Comparison of ENCODE assay signal across 1 cellular context in the genomic region with DNA sequence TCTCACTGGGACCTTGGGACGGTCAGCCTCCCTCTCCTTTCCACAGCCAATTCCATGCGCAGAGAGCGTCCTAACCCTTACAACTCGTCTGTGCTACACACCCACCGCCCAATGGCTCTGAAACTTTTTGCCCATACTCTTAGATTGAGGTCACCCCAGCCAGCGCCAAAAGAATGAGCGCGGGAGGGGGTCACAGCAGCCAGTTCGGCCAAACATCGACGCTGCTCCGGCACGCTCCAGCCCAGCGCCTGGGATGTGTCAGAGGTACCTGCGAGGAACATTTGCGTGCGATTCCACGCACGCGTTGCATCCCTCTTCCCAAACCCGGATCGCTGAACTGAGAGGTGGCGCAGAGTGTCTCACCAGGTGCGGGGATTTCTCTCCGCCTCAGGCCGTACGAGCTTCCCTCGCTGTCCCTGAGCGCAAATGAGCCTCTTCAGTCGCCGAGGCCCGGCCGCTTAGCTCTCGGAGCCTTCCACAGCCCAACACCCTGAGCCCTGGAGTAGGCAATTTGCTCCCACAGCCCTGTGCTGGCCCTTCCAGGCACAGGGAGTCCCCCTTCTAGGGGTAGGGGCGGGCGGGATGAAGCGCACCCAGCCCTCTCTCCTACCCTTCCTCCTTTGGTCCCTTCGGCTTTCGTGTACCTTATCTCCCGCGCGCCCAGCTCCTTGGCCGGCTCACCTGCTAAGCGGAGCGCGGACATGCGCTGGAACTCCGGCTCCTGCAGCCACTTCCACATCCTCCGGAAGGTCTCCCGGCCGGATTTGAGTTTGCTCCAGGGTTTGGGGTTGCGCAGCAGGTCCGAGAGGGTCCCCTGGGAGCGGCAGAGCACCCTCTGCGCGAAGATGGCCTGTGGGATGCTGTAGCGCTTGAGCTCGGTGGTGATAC.
TF ChIP-seq lines count a peak whose summit lies in the region.

No MANE protein-coding gene starts in this region.

TF ChIP-seq in HepG2, 621 proteins besides CTCF, POLR2A, EP300 and RAD21 (continued from another document):
- TF ChIP-seq, protein P1, sequence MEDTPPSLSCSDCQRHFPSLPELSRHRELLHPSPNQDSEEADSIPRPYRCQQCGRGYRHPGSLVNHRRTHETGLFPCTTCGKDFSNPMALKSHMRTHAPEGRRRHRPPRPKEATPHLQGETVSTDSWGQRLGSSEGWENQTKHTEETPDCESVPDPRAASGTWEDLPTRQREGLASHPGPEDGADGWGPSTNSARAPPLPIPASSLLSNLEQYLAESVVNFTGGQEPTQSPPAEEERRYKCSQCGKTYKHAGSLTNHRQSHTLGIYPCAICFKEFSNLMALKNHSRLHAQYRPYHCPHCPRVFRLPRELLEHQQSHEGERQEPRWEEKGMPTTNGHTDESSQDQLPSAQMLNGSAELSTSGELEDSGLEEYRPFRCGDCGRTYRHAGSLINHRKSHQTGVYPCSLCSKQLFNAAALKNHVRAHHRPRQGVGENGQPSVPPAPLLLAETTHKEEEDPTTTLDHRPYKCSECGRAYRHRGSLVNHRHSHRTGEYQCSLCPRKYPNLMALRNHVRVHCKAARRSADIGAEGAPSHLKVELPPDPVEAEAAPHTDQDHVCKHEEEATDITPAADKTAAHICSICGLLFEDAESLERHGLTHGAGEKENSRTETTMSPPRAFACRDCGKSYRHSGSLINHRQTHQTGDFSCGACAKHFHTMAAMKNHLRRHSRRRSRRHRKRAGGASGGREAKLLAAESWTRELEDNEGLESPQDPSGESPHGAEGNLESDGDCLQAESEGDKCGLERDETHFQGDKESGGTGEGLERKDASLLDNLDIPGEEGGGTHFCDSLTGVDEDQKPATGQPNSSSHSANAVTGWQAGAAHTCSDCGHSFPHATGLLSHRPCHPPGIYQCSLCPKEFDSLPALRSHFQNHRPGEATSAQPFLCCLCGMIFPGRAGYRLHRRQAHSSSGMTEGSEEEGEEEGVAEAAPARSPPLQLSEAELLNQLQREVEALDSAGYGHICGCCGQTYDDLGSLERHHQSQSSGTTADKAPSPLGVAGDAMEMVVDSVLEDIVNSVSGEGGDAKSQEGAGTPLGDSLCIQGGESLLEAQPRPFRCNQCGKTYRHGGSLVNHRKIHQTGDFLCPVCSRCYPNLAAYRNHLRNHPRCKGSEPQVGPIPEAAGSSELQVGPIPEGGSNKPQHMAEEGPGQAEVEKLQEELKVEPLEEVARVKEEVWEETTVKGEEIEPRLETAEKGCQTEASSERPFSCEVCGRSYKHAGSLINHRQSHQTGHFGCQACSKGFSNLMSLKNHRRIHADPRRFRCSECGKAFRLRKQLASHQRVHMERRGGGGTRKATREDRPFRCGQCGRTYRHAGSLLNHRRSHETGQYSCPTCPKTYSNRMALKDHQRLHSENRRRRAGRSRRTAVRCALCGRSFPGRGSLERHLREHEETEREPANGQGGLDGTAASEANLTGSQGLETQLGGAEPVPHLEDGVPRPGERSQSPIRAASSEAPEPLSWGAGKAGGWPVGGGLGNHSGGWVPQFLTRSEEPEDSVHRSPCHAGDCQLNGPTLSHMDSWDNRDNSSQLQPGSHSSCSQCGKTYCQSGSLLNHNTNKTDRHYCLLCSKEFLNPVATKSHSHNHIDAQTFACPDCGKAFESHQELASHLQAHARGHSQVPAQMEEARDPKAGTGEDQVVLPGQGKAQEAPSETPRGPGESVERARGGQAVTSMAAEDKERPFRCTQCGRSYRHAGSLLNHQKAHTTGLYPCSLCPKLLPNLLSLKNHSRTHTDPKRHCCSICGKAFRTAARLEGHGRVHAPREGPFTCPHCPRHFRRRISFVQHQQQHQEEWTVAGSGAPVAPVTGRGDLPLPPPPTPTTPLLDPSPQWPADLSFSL (CRISPR knock-in tag; IDR thresholded peaks at IDR 0.05), result no peak
- TF ChIP-seq MYC (CRISPR knock-in tag; IDR thresholded peaks at IDR 0.05; ENCODE audit: borderline replicate concordance) (no peak), ZSCAN29 (CRISPR knock-in tag; conservative IDR thresholded peaks at IDR 0.05) (no peak), ZMYM4 (CRISPR knock-in tag; IDR thresholded peaks at IDR 0.05) (no peak), ZNF432 (CRISPR knock-in tag; IDR thresholded peaks at IDR 0.05; ENCODE audit: borderline replicate concordance) (no peak), MLLT10 (CRISPR knock-in tag; IDR thresholded peaks at IDR 0.05) (no peak), KDM2A (CRISPR knock-in tag; IDR thresholded peaks at IDR 0.05; ENCODE audit: borderline replicate concordance, low read depth) (no peak), BRCA1 (CRISPR knock-in tag; IDR thresholded peaks at IDR 0.05) (no peak), ZNF496 (CRISPR knock-in tag; IDR thresholded peaks at IDR 0.05; ENCODE audit: insufficient replicate concordance) (no peak), ZNF331 (CRISPR knock-in tag; IDR thresholded peaks at IDR 0.05) (no peak), ZNF274 (CRISPR knock-in tag; IDR thresholded peaks at IDR 0.05) (no peak), ZNF354B (CRISPR knock-in tag; IDR thresholded peaks at IDR 0.05) (no peak), NR3C1 (CRISPR knock-in tag; IDR thresholded peaks at IDR 0.05) (no peak), MZF1 (CRISPR knock-in tag; IDR thresholded peaks at IDR 0.05; ENCODE audit: borderline replicate concordance) (no peak), ESRRA (CRISPR knock-in tag; IDR thresholded peaks at IDR 0.05; ENCODE audit: low read depth) (no peak), CHCHD3 (CRISPR knock-in tag; IDR thresholded peaks at IDR 0.05) (no peak), SMARCE1 (IDR thresholded peaks at IDR 0.05; ENCODE audit: borderline replicate concordance) (no peak), ZSCAN25 (CRISPR knock-in tag; IDR thresholded peaks at IDR 0.05) (no peak), CHD2 (IDR thresholded peaks at IDR 0.05; ENCODE audit: low read depth, low read length) (no peak), ZNF282 (IDR thresholded peaks at IDR 0.05; ENCODE audit: partially characterized antibody) (no peak), ZNF382 (CRISPR knock-in tag; IDR thresholded peaks at IDR 0.05; ENCODE audit: borderline replicate concordance) (no peak), ZNF564 (CRISPR knock-in tag; IDR thresholded peaks at IDR 0.05) (0 out of 2 replicates have a peak, but pooled peaks have one; percentile 19), ZIK1 (CRISPR knock-in tag; IDR thresholded peaks at IDR 0.05; ENCODE audit: borderline replicate concordance, low read depth) (no peak), KLF15 (CRISPR knock-in tag; IDR thresholded peaks at IDR 0.05; ENCODE audit: borderline replicate concordance) (no peak), ZNF605 (CRISPR knock-in tag; IDR thresholded peaks at IDR 0.05) (no peak), ZFP82 (CRISPR knock-in tag; IDR thresholded peaks at IDR 0.05; ENCODE audit: borderline replicate concordance) (peak; percentile 12; the same call in 1 of the 2 replicates)
- TF ChIP-seq, protein P2, sequence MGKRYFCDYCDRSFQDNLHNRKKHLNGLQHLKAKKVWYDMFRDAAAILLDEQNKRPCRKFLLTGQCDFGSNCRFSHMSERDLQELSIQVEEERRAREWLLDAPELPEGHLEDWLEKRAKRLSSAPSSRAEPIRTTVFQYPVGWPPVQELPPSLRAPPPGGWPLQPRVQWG (CRISPR knock-in tag; IDR thresholded peaks at IDR 0.05; ENCODE audit: borderline replicate concordance, low read depth), result no peak
- TF ChIP-seq, protein P3, sequence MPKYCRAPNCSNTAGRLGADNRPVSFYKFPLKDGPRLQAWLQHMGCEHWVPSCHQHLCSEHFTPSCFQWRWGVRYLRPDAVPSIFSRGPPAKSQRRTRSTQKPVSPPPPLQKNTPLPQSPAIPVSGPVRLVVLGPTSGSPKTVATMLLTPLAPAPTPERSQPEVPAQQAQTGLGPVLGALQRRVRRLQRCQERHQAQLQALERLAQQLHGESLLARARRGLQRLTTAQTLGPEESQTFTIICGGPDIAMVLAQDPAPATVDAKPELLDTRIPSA (CRISPR knock-in tag; IDR thresholded peaks at IDR 0.05; ENCODE audit: borderline replicate concordance), result no peak
- TF ChIP-seq, protein P4, sequence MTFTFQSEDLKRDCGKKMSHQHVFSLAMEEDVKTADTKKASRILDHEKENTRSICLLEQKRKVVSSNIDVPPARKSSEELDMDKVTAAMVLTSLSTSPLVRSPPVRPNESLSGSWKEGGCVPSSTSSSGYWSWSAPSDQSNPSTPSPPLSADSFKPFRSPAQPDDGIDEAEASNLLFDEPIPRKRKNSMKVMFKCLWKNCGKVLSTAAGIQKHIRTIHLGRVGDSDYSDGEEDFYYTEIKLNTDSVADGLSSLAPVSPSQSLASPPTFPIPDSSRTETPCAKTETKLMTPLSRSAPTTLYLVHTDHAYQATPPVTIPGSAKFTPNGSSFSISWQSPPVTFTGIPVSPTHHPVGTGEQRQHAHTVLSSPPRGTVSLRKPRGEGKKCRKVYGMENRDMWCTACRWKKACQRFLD (CRISPR knock-in tag; IDR thresholded peaks at IDR 0.05; ENCODE audit: borderline replicate concordance), result no peak
- TF ChIP-seq, protein P5, sequence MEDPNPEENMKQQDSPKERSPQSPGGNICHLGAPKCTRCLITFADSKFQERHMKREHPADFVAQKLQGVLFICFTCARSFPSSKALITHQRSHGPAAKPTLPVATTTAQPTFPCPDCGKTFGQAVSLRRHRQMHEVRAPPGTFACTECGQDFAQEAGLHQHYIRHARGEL (CRISPR knock-in tag; IDR thresholded peaks at IDR 0.05), result no peak
- TF ChIP-seq, protein P6, sequence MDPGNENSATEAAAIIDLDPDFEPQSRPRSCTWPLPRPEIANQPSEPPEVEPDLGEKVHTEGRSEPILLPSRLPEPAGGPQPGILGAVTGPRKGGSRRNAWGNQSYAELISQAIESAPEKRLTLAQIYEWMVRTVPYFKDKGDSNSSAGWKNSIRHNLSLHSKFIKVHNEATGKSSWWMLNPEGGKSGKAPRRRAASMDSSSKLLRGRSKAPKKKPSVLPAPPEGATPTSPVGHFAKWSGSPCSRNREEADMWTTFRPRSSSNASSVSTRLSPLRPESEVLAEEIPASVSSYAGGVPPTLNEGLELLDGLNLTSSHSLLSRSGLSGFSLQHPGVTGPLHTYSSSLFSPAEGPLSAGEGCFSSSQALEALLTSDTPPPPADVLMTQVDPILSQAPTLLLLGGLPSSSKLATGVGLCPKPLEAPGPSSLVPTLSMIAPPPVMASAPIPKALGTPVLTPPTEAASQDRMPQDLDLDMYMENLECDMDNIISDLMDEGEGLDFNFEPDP (CRISPR knock-in tag; conservative IDR thresholded peaks at IDR 0.05), result no peak
- TF ChIP-seq, protein P7, sequence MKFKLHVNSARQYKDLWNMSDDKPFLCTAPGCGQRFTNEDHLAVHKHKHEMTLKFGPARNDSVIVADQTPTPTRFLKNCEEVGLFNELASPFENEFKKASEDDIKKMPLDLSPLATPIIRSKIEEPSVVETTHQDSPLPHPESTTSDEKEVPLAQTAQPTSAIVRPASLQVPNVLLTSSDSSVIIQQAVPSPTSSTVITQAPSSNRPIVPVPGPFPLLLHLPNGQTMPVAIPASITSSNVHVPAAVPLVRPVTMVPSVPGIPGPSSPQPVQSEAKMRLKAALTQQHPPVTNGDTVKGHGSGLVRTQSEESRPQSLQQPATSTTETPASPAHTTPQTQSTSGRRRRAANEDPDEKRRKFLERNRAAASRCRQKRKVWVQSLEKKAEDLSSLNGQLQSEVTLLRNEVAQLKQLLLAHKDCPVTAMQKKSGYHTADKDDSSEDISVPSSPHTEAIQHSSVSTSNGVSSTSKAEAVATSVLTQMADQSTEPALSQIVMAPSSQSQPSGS (CRISPR knock-in tag; IDR thresholded peaks at IDR 0.05), result no peak
- TF ChIP-seq, protein P8, sequence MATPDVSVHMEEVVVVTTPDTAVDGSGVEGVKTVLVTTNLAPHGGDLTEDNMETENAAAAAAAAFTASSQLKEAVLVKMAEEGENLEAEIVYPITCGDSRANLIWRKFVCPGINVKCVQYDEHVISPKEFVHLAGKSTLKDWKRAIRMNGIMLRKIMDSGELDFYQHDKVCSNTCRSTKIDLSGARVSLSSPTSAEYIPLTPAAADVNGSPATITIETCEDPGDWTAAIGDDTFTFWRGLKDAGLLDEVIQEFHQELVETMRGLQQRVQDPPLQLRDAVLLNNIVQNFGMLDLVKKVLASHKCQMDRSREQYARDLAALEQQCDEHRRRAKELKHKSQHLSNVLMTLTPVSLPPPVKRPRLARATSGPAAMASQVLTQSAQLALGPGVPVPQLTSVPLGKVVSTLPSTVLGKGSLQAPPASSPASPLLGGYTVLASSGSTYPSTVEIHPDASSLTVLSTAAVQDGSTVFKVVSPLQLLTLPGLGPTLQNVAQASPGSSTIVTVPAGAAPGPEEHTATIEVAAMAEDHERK (CRISPR knock-in tag; IDR thresholded peaks at IDR 0.05; ENCODE audit: low read depth), result no peak
- TF ChIP-seq, protein P9, sequence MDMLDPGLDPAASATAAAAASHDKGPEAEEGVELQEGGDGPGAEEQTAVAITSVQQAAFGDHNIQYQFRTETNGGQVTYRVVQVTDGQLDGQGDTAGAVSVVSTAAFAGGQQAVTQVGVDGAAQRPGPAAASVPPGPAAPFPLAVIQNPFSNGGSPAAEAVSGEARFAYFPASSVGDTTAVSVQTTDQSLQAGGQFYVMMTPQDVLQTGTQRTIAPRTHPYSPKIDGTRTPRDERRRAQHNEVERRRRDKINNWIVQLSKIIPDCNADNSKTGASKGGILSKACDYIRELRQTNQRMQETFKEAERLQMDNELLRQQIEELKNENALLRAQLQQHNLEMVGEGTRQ (IDR thresholded peaks at IDR 0.05; ENCODE audit: low read depth, low read length), result no peak
- TF ChIP-seq, protein P9 (CRISPR knock-in tag; IDR thresholded peaks at IDR 0.05; ENCODE audit: borderline replicate concordance), result no peak
- TF ChIP-seq, protein P10, sequence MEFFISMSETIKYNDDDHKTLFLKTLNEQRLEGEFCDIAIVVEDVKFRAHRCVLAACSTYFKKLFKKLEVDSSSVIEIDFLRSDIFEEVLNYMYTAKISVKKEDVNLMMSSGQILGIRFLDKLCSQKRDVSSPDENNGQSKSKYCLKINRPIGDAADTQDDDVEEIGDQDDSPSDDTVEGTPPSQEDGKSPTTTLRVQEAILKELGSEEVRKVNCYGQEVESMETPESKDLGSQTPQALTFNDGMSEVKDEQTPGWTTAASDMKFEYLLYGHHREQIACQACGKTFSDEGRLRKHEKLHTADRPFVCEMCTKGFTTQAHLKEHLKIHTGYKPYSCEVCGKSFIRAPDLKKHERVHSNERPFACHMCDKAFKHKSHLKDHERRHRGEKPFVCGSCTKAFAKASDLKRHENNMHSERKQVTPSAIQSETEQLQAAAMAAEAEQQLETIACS (CRISPR knock-in tag; IDR thresholded peaks at IDR 0.05), result no peak
- TF ChIP-seq, protein P11, sequence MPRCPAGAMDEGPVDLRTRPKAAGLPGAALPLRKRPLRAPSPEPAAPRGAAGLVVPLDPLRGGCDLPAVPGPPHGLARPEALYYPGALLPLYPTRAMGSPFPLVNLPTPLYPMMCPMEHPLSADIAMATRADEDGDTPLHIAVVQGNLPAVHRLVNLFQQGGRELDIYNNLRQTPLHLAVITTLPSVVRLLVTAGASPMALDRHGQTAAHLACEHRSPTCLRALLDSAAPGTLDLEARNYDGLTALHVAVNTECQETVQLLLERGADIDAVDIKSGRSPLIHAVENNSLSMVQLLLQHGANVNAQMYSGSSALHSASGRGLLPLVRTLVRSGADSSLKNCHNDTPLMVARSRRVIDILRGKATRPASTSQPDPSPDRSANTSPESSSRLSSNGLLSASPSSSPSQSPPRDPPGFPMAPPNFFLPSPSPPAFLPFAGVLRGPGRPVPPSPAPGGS (CRISPR knock-in tag; IDR thresholded peaks at IDR 0.05), result no peak
- TF ChIP-seq, protein P12, sequence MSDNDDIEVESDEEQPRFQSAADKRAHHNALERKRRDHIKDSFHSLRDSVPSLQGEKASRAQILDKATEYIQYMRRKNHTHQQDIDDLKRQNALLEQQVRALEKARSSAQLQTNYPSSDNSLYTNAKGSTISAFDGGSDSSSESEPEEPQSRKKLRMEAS (IDR thresholded peaks at IDR 0.05), result 0 out of 2 replicates have a peak, but pooled peaks have one; percentile 11
